Comparison of ENCODE assay signal across 15 cellular contexts in the genomic region with DNA sequence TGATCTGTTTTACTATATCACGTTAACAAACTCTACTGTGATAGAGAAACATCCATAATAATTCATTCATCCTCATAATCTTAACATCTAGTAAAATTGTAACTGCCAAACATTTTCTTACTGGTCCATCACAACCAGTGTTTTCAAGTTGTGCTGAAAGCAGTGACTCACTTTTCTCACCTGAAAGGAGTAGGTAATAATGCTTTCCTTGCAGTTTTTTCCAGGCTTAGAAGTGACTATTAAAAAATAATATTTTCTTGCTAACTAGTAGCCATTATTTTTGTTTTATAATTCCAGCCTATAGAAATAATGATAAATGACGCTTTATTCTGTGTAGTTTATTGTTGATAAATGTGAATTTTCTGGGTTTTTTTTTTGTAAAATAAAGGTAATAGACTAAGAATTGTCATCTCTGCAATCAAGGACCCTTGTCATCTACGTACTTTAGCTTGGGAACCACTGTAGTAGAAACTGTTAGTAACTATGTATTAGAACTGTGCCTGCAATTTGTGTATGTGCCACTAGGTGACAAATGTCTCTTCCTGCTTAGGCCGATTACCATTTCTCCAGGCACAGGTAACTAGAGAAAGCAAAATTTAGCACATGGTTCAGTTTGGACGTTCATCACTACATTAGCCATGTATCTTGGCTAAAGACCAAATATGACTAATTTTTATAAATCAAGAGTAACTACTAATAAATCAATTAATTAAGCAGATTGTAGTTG.
DNase-seq lines count a peak whose midpoint lies in the region; ATAC-seq, FAIRE-seq and TF ChIP-seq lines count a peak whose summit lies in the region.
"Had no signal": no experiment of that assay in that cellular context is flagged by ENCODE, and none has a peak within 500 bp of the region (broad histone marks: within the 10 kb centered on the region; RNA-seq: fewer than 3 reads in every experiment).

No MANE protein-coding gene starts in this region.

- no peak for TF ChIP-seq RAD21 in HCT116 (IDR thresholded peaks at IDR 0.05; ENCODE audit: low read depth)

- no peak overlapping the region for H3K23ac ChIP-seq in mesendoderm (ENCODE audit: low read length)

- no peak for ATAC-seq in HCT116
- ATAC-seq in HG03135 (IDR thresholded peaks at IDR 0.05; ENCODE audit: unreplicated experiment): no peak

- no peaks in the 10 kb centered on the region for H3F3A ChIP-seq in SU-DHL-6 (ENCODE audit: insufficient read depth)

- H3K9me3 ChIP-seq in HCT116 (ENCODE audit: control insufficient read depth in 1 of 2, insufficient read depth in 1 of 2, low read depth in 1 of 2, low read length in 2 of 2) (no peaks in the 10 kb centered on the region), SU-DHL-6 (ENCODE audit: insufficient read depth, low read length) (no peaks in the 10 kb centered on the region)

- no peak overlapping the region for H4K5ac ChIP-seq in mesendoderm (ENCODE audit: low read length)

- no peak for FAIRE-seq in D721Med (lab: Jason Lieb, UNC)
- FAIRE-seq: endometrium had no signal

- DNase-seq in D721Med (ENCODE audit: insufficient read length, low spot score) (no peak), HCT116 (ENCODE audit: low read depth, low spot score) (no peak), mesendoderm (peak; percentile 34), GOT3 (lab: John Stamatoyannopoulos, UW) (no peak), GDM1 (lab: John Stamatoyannopoulos, UW) (no peak)
- DNase-seq: activated CD4-positive, alpha-beta T cell treated with anti-CD3 and anti-CD28 coated beads for 1 hour; activated naive CD8-positive, alpha-beta T cell treated with anti-CD3 and anti-CD28 coated beads for 36 hours; caudate nucleus; DMS79; NCI-H1417; stimulated activated CD4-positive, alpha-beta T cell treated with anti-CD3 and anti-CD28 coated beads, Interleukin-15, amount 100 ng/mL, for 24 hours had no signal

- H4K20me1 ChIP-seq in HCT116 (ENCODE audit: insufficient read depth): no peaks in the 10 kb centered on the region
- no peaks in the 10 kb centered on the region for H4K20me1 ChIP-seq in SU-DHL-6 (ENCODE audit: low read depth, low read length)

- TF ChIP-seq CTCF in D721Med (IDR thresholded peaks at IDR 0.05; ENCODE audit: insufficient read depth, missing control alignments): peak; percentile 15
- peak in 2 of 3 experiments; percentile 33 to 47; a peak in 4 of 6 replicates for TF ChIP-seq CTCF in HCT116 (IDR thresholded peaks at IDR 0.05 in 2 of 3, conservative IDR thresholded peaks at IDR 0.05 in 1 of 3; ENCODE audit: borderline replicate concordance in 1 of 3, insufficient read depth in 1 of 3, low read depth in 2 of 3, low read length in 2 of 3)
- TF ChIP-seq CTCF in SU-DHL-6 (IDR thresholded peaks at IDR 0.05; ENCODE audit: insufficient read depth, low read length, poor library complexity, severe bottlenecking): peak; percentile 40

- no peak overlapping the region for H3K18ac ChIP-seq in mesendoderm (ENCODE audit: low read length)

- H3K56ac ChIP-seq in mesendoderm (ENCODE audit: low read length): no peak overlapping the region

- no peaks in the 10 kb centered on the region for H3K79me2 ChIP-seq in HCT116 (ENCODE audit: insufficient read depth, low read length)
- no peaks in the 10 kb centered on the region for H3K79me2 ChIP-seq in SU-DHL-6 (ENCODE audit: insufficient read depth, low read length)
- H3K79me2 ChIP-seq in mesendoderm (ENCODE audit: control insufficient read depth, insufficient read depth, low read length): no peaks in the 10 kb centered on the region

- H2BK120ac ChIP-seq in mesendoderm (ENCODE audit: low read depth, low read length): no peak overlapping the region

- WGBS in mesendoderm (ENCODE audit: extremely low coverage, insufficient coverage, low lambda C conversion rate): 100% methylated on average over 2 of the region's 5 CpGs

- intact Hi-C loops in HCT116 (cut with micrococcal nuclease): no loop called here

- no peak overlapping the region for H3K27ac ChIP-seq in HCT116 (ENCODE audit: low read depth, low read length)
- no peak overlapping the region for H3K27ac ChIP-seq in SU-DHL-6 (ENCODE audit: low read depth, low read length)
- no peak overlapping the region for H3K27ac ChIP-seq in mesendoderm (ENCODE audit: low read depth, low read length)
- H3K27ac ChIP-seq: suprapubic skin had no signal

- no peak overlapping the region for H3K4ac ChIP-seq in mesendoderm (ENCODE audit: low read depth, low read length)

- RAD21 ChIA-PET in HCT116 (lab: Charles Lee; ENCODE audit: low non-redundant PET in 1 of 2, low total read pairs in 2 of 2, uncharacterized antibody in 2 of 2, unreplicated experiment in 2 of 2): no interaction called here

- no peaks in the 10 kb centered on the region for H3K36me3 ChIP-seq in HCT116 (ENCODE audit: control insufficient read depth in 1 of 2, insufficient read depth in 2 of 2, low read length in 2 of 2)
- no peaks in the 10 kb centered on the region for H3K36me3 ChIP-seq in SU-DHL-6 (ENCODE audit: low read length)
- no peaks in the 10 kb centered on the region for H3K36me3 ChIP-seq in mesendoderm (ENCODE audit: control insufficient read depth, insufficient read depth, low read length)
- H3K36me3 ChIP-seq: suprapubic skin had no signal

- POLR2A ChIA-PET in HCT116 (lab: Charles Lee): no interaction called here

- no peaks in the 10 kb centered on the region for H3K79me1 ChIP-seq in mesendoderm (ENCODE audit: low read length)

- H3K9ac ChIP-seq in HCT116 (ENCODE audit: low read length) (no peak overlapping the region), SU-DHL-6 (ENCODE audit: low read length) (no peak overlapping the region), mesendoderm (ENCODE audit: low read length) (no peak overlapping the region)

- CTCF ChIA-PET in HCT116 (lab: Charles Lee): no interaction called here

- H3K4me3 ChIP-seq in HCT116 (replicated peaks in 1 of 2; ENCODE audit: low read depth in 1 of 2, low read length in 2 of 2) (no peak overlapping the region), SU-DHL-6 (ENCODE audit: insufficient read depth, low read length, poor library complexity, severe bottlenecking) (no peak overlapping the region), mesendoderm (ENCODE audit: low read length) (no peak overlapping the region)
- H3K4me3 ChIP-seq: suprapubic skin had no signal

- no peaks in the 10 kb centered on the region for H3K27me3 ChIP-seq in HCT116 (ENCODE audit: insufficient read depth, low read length)
- no peaks in the 10 kb centered on the region for H3K27me3 ChIP-seq in SU-DHL-6 (ENCODE audit: low read length)
- no peaks in the 10 kb centered on the region for H3K27me3 ChIP-seq in mesendoderm (ENCODE audit: insufficient read depth, low read length, poor library complexity)
- H3K27me3 ChIP-seq: suprapubic skin had no signal

- H2AK5ac ChIP-seq in mesendoderm (ENCODE audit: low read length): no peak overlapping the region

- H3K4me1 ChIP-seq in HCT116 (ENCODE audit: control insufficient read depth in 1 of 2, insufficient read depth in 2 of 2, low read length in 2 of 2) (no peaks in the 10 kb centered on the region), mesendoderm (ENCODE audit: control insufficient read depth, low read depth, low read length) (no peaks in the 10 kb centered on the region)

- no peaks in the 10 kb centered on the region for H3K9me2 ChIP-seq in HCT116 (ENCODE audit: insufficient read depth)
- H3K9me2 ChIP-seq in SU-DHL-6 (replicated peaks; ENCODE audit: insufficient read depth, low read length): no peaks in the 10 kb centered on the region

- no peak overlapping the region for H4K8ac ChIP-seq in mesendoderm (ENCODE audit: low read depth, low read length)

- no peak overlapping the region for H2AFZ ChIP-seq in HCT116 (ENCODE audit: low read depth, low read length, poor library complexity, severe bottlenecking)
- H2AFZ ChIP-seq in SU-DHL-6 (ENCODE audit: low read depth, low read length, severe bottlenecking): no peak overlapping the region

- no peak overlapping the region for H2BK5ac ChIP-seq in mesendoderm (ENCODE audit: low read length)

- no peak for TF ChIP-seq POLR2A in HCT116 (IDR thresholded peaks at IDR 0.05; ENCODE audit: borderline replicate concordance, extremely low read depth, insufficient read depth, insufficient read length)

- H3K4me2 ChIP-seq in HCT116 (ENCODE audit: low read length) (no peak overlapping the region), SU-DHL-6 (ENCODE audit: low read depth, low read length, poor library complexity, severe bottlenecking) (no peak overlapping the region), mesendoderm (ENCODE audit: low read length) (no peak overlapping the region)

- H2BK15ac ChIP-seq in mesendoderm (replicated peaks; ENCODE audit: low read depth): no peak overlapping the region

- no TSS peak for BruUV-seq in HCT116 (replicated peaks; lab: Mats Ljungman, UMichigan)

TF ChIP-seq in HCT116, 20 proteins besides CTCF, POLR2A, EP300 and RAD21 (continues in another document):
- TF ChIP-seq POLR2AphosphoS5 (IDR thresholded peaks at IDR 0.05; ENCODE audit: low read depth, low read length) (no peak), SIN3A (IDR thresholded peaks at IDR 0.05; ENCODE audit: low read depth) (no peak), ZNF274 (IDR thresholded peaks at IDR 0.05; ENCODE audit: low read depth, low read length) (no peak), FOSL1 (IDR thresholded peaks at IDR 0.05; ENCODE audit: low read depth) (no peak), EZH2 (IDR thresholded peaks at IDR 0.05) (no peak), CEBPB (IDR thresholded peaks at IDR 0.05; ENCODE audit: low read depth) (no peak), CBX3 (IDR thresholded peaks at IDR 0.05; ENCODE audit: low read depth) (no peak), ELF1 (IDR thresholded peaks at IDR 0.05; ENCODE audit: borderline replicate concordance, low read depth) (no peak)
- TF ChIP-seq, protein P1, sequence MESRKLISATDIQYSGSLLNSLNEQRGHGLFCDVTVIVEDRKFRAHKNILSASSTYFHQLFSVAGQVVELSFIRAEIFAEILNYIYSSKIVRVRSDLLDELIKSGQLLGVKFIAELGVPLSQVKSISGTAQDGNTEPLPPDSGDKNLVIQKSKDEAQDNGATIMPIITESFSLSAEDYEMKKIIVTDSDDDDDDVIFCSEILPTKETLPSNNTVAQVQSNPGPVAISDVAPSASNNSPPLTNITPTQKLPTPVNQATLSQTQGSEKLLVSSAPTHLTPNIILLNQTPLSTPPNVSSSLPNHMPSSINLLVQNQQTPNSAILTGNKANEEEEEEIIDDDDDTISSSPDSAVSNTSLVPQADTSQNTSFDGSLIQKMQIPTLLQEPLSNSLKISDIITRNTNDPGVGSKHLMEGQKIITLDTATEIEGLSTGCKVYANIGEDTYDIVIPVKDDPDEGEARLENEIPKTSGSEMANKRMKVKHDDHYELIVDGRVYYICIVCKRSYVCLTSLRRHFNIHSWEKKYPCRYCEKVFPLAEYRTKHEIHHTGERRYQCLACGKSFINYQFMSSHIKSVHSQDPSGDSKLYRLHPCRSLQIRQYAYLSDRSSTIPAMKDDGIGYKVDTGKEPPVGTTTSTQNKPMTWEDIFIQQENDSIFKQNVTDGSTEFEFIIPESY (IDR thresholded peaks at IDR 0.05; ENCODE audit: extremely low read depth, insufficient replicate concordance, low read length): no peak
